Comparison of ENCODE assay signal across 16 cellular contexts in genomic region chr1:180235502-180236239, GRCh38. TPM values are rescaled to one million over a fixed set of nuclear protein-coding genes. Genes with fewer than 3 reads are reported as not detected.
DNase-seq lines count a peak whose midpoint lies in the region; ATAC-seq, FAIRE-seq and TF ChIP-seq lines count a peak whose summit lies in the region.
"Had no signal": no experiment of that assay in that cellular context is flagged by ENCODE, and none has a peak within 500 bp of the region (broad histone marks: within the 10 kb centered on the region; RNA-seq: fewer than 3 reads in every experiment).

No MANE protein-coding gene starts in this region.

- intact Hi-C loops in endothelial cell of umbilical vein (cut with micrococcal nuclease) = no loop called here

- no peak for TF ChIP-seq CTCF in endothelial cell of umbilical vein (IDR thresholded peaks at IDR 0.05; ENCODE audit: extremely low read depth in 1 of 2, insufficient read depth in 1 of 2, low read depth in 1 of 2, low read length in 2 of 2)
- TF ChIP-seq CTCF in foreskin keratinocyte (conservative IDR thresholded peaks at IDR 0.05) = no peak

- H3K27me3 ChIP-seq in HUES64 (ENCODE audit: insufficient read depth, low read length) (peaks cover 98% of the 10 kb centered on the region), endothelial cell of umbilical vein (ENCODE audit: control insufficient read depth in 2 of 2, insufficient read depth in 2 of 2, low read length in 2 of 2) (peaks cover 91 to 98% of the 10 kb centered on the region in 2 experiments), trophoblast cell (ENCODE audit: insufficient read depth, low read length) (peaks cover 74% of the 10 kb centered on the region), foreskin keratinocyte (peaks cover 100% of the 10 kb centered on the region)

- H3K27me3 Mint-ChIP-seq in T-helper 1 cell treated with Interleukin-12 subunit alpha and Interleukin-12 subunit beta and Interleukin-4 antibody, amounts not matched to agents 30 μg/mL and 1 μg/mL, for 36 hours (ENCODE audit: low read depth) = peaks cover 96% of the 10 kb centered on the region

- H3K9ac ChIP-seq in HUES64 (ENCODE audit: low read depth, low read length) (no peak overlapping the region), endothelial cell of umbilical vein (replicated peaks; ENCODE audit: extremely low read depth, insufficient read depth, low read length) (no peak overlapping the region), trophoblast cell (ENCODE audit: low read length) (no peak overlapping the region)

- no peak for TF ChIP-seq POLR2A in endothelial cell of umbilical vein (IDR thresholded peaks at IDR 0.05; ENCODE audit: low read depth, low read length)

- no peak overlapping the region for H2BK12ac ChIP-seq in trophoblast cell (ENCODE audit: low read length)

- H3K4me1 ChIP-seq in HUES64 (ENCODE audit: insufficient read depth, low read length) (peaks cover 60% of the 10 kb centered on the region), endothelial cell of umbilical vein (ENCODE audit: control insufficient read depth, extremely low read depth, insufficient read depth, low read length) (peaks cover 12% of the 10 kb centered on the region), trophoblast cell (ENCODE audit: control insufficient read depth in 1 of 2, insufficient read depth in 2 of 2, low read length in 2 of 2) (peaks cover 3 to 22% of the 10 kb centered on the region in 2 experiments), foreskin keratinocyte (no peaks in the 10 kb centered on the region)

- FAIRE-seq in endothelial cell of umbilical vein (lab: Jason Lieb, UNC) = no peak

- CTCF ChIA-PET in endothelial cell of umbilical vein (lab: Charles Lee) = no interaction called here

- H3K9me3 Mint-ChIP-seq in T-helper 1 cell treated with Interleukin-12 subunit alpha and Interleukin-12 subunit beta and Interleukin-4 antibody, amounts not matched to agents 30 μg/mL and 1 μg/mL, for 36 hours = no peaks in the 10 kb centered on the region

- H3K4ac ChIP-seq in trophoblast cell (ENCODE audit: low read depth, low read length) = no peak overlapping the region

- POLR2A ChIA-PET in endothelial cell of umbilical vein (lab: Charles Lee) = no interaction called here

- H3K27ac ChIP-seq in HUES64 (ENCODE audit: low read depth, low read length) (no peak overlapping the region), endothelial cell of umbilical vein (ENCODE audit: insufficient read depth, low read depth, low read length) (no peak overlapping the region), trophoblast cell (ENCODE audit: low read depth, low read length) (no peak overlapping the region), foreskin keratinocyte (no peak overlapping the region)
- H3K27ac ChIP-seq: ovary, upper lobe of right lung had no signal

- H2AFZ ChIP-seq in endothelial cell of umbilical vein (ENCODE audit: low read depth, low read length) (no peak overlapping the region), trophoblast cell (ENCODE audit: insufficient read depth, low read length, poor library complexity) (no peak overlapping the region)

- dilution Hi-C loops in endothelial cell of umbilical vein (cut with MboI; ENCODE audit: extremely low pct_ligation_motif_present, low sequenced_read_pairs) = no loop called here

- H4K91ac ChIP-seq in trophoblast cell (ENCODE audit: low read depth, low read length) = no peak overlapping the region

- ATAC-seq in foreskin keratinocyte (no peak), GM18909 (IDR thresholded peaks at IDR 0.05; ENCODE audit: poor library complexity, unreplicated experiment) (no peak)
- ATAC-seq: esophagus mucosa, upper lobe of right lung had no signal

- H3K4me2 ChIP-seq in endothelial cell of umbilical vein (ENCODE audit: insufficient read depth, low read length) = no peak overlapping the region
- peak overlapping the region; percentile 46 for H3K4me2 ChIP-seq in trophoblast cell (ENCODE audit: low read length)

- H3K79me2 ChIP-seq in endothelial cell of umbilical vein (ENCODE audit: control insufficient read depth, insufficient read depth, low read length) (no peaks in the 10 kb centered on the region), trophoblast cell (ENCODE audit: control insufficient read depth, insufficient read depth, low read length, poor library complexity) (no peaks in the 10 kb centered on the region)

- H3K9me3 ChIP-seq in HUES64 (ENCODE audit: insufficient read depth, low read depth, low read length) = no peaks in the 10 kb centered on the region
- H3K9me3 ChIP-seq in endothelial cell of umbilical vein (replicated peaks; ENCODE audit: control insufficient read depth, insufficient read depth, low read length) = no peaks in the 10 kb centered on the region
- H3K9me3 ChIP-seq in trophoblast cell (ENCODE audit: insufficient read depth, low read depth, low read length) = peaks cover 5% of the 10 kb centered on the region
- H3K9me3 ChIP-seq: ovary, upper lobe of right lung had no signal

- no peak overlapping the region for H3K14ac ChIP-seq in trophoblast cell (ENCODE audit: low read length)

- no peak overlapping the region for H2AK5ac ChIP-seq in trophoblast cell (ENCODE audit: low read length)

- no peaks in the 10 kb centered on the region for H3K9me1 ChIP-seq in endothelial cell of umbilical vein (replicated peaks; ENCODE audit: control insufficient read depth, extremely low read depth, insufficient read depth, low read length)

- H3K23ac ChIP-seq in trophoblast cell (ENCODE audit: low read length) = no peak overlapping the region

- no peak overlapping the region for H3K4me3 Mint-ChIP-seq in T-helper 1 cell treated with Interleukin-12 subunit alpha and Interleukin-12 subunit beta and Interleukin-4 antibody, amounts not matched to agents 30 μg/mL and 1 μg/mL, for 36 hours

- no peak for DNase-seq in T-helper 1 cell
- no peak for DNase-seq in endothelial cell of umbilical vein (ENCODE audit: low read depth, low spot score)
- DNase-seq in trophoblast cell = no peak
- no peak for DNase-seq in foreskin keratinocyte
- DNase-seq in NCI-H2029 (lab: John Stamatoyannopoulos, UW) = no peak
- DNase-seq: hippocampal formation, NCI-H1436, NCI-H774, ovary, T1000, upper lobe of right lung had no signal

- H3K4me1 Mint-ChIP-seq in T-helper 1 cell treated with Interleukin-12 subunit alpha and Interleukin-12 subunit beta and Interleukin-4 antibody, amounts not matched to agents 30 μg/mL and 1 μg/mL, for 36 hours (ENCODE audit: low read depth) = peaks cover 18% of the 10 kb centered on the region

- peaks cover 2% of the 10 kb centered on the region for H3K36me3 Mint-ChIP-seq in T-helper 1 cell treated with Interleukin-12 subunit alpha and Interleukin-12 subunit beta and Interleukin-4 antibody, amounts not matched to agents 30 μg/mL and 1 μg/mL, for 36 hours (ENCODE audit: low read depth)

- H3K18ac ChIP-seq in trophoblast cell (ENCODE audit: low read length) = no peak overlapping the region

- H3K36me3 ChIP-seq in HUES64 (ENCODE audit: insufficient read depth, low read length) = no peaks in the 10 kb centered on the region
- H3K36me3 ChIP-seq in endothelial cell of umbilical vein (ENCODE audit: control insufficient read depth in 2 of 2, extremely low read depth in 1 of 2, insufficient read depth in 2 of 2, low read length in 2 of 2) = no peaks in the 10 kb centered on the region
- no peaks in the 10 kb centered on the region for H3K36me3 ChIP-seq in trophoblast cell (ENCODE audit: control insufficient read depth in 1 of 2, insufficient read depth in 2 of 2, low read length in 2 of 2)
- H3K36me3 ChIP-seq: ovary, upper lobe of right lung had no signal

- BruUV-seq in endothelial cell of umbilical vein (replicated peaks; lab: Mats Ljungman, UMichigan) = no TSS peak

- 1% methylated on average over 49 of the region's 49 CpGs for WGBS in HUES64
- no CpG with 5 or more reads among the region's 49 CpGs for WGBS in trophoblast cell (ENCODE audit: extremely low coverage, insufficient coverage, insufficient read length)

- no peak overlapping the region for H4K8ac ChIP-seq in trophoblast cell (ENCODE audit: low read depth, low read length)

- peaks cover 1% of the 10 kb centered on the region for H3K79me1 ChIP-seq in trophoblast cell (ENCODE audit: low read length)

- H2BK120ac ChIP-seq in trophoblast cell (ENCODE audit: insufficient read depth, low read length, poor library complexity) = no peak overlapping the region

- H4K12ac ChIP-seq in trophoblast cell (ENCODE audit: low read depth, low read length) = no peak overlapping the region

- H3K4me3 ChIP-seq in HUES64 (ENCODE audit: low read length) = peak overlapping the region; percentile 39
- H3K4me3 ChIP-seq in endothelial cell of umbilical vein (replicated peaks in 1 of 3; ENCODE audit: insufficient read depth in 1 of 3, low read depth in 1 of 3, low read length in 3 of 3) = no peak overlapping the region
- no peak overlapping the region for H3K4me3 ChIP-seq in trophoblast cell (ENCODE audit: low read depth, low read length)
- H3K4me3 ChIP-seq: ovary, upper lobe of right lung had no signal

- H3K27ac Mint-ChIP-seq in T-helper 1 cell treated with Interleukin-12 subunit alpha and Interleukin-12 subunit beta and Interleukin-4 antibody, amounts not matched to agents 30 μg/mL and 1 μg/mL, for 36 hours = peak overlapping the region; percentile 53

- no peaks in the 10 kb centered on the region for H4K20me1 ChIP-seq in endothelial cell of umbilical vein (replicated peaks; ENCODE audit: control insufficient read depth, extremely low read depth, insufficient read depth, low read length)

- H2BK5ac ChIP-seq in trophoblast cell (ENCODE audit: low read depth, low read length, poor library complexity) = no peak overlapping the region

TF ChIP-seq in endothelial cell of umbilical vein, 7 proteins besides CTCF, POLR2A, EP300 and RAD21:
- TF ChIP-seq EZH2 (IDR thresholded peaks at IDR 0.05; ENCODE audit: borderline replicate concordance, low read depth, low read length, severe bottlenecking) (peak; percentile 91), FOS (IDR thresholded peaks at IDR 0.05; ENCODE audit: borderline replicate concordance, insufficient read depth, low read length) (no peak)

RNA-seq across cellular contexts. Expression of gene LHX4, which starts 5.6 kb away (rescaled TPM):
- polyA plus RNA-seq in HUES64 (2013, experiment 1 of 2) = 0.90 TPM
- 1.1 TPM for polyA plus RNA-seq in HUES64 (2013, experiment 2 of 2)
- not detected in 2 replicates for total RNA-seq in endothelial cell of umbilical vein
- not detected in 2 replicates for polyA plus RNA-seq in endothelial cell of umbilical vein
- 0.01 TPM in 1 of 2 replicates, not detected in the other for polyA plus RNA-seq in endothelial cell of umbilical vein (2011; cell fraction: cytosol; rRNA removed)
- polyA plus RNA-seq in endothelial cell of umbilical vein (2011; cell fraction: nucleus; rRNA removed) = 0.03 and 0.10 TPM in 2 replicates
- polyA plus RNA-seq in endothelial cell of umbilical vein (2012) = 0.60 and 1.3 TPM in 2 replicates
- polyA minus RNA-seq in endothelial cell of umbilical vein = not detected in 2 replicates
- polyA minus RNA-seq in endothelial cell of umbilical vein (2011; cell fraction: cytosol; rRNA and poly(A)+ RNA removed) = 1.2 TPM
- not detected in 2 replicates for polyA minus RNA-seq in endothelial cell of umbilical vein (2011; cell fraction: nucleus; rRNA and poly(A)+ RNA removed)
- polyA plus RNA-seq in trophoblast cell (2013) = 0.08 and 0.11 TPM in 2 replicates
- total RNA-seq in foreskin keratinocyte = not detected in 2 replicates
- polyA plus RNA-seq in foreskin keratinocyte = not detected in 2 replicates
- total RNA-seq: activated CD8-positive, alpha-beta memory T cell treated with anti-CD3 and anti-CD28 coated beads for 36 hours; ovary; upper lobe of right lung had no signal
